ENCODE assay signal across 8 cellular contexts in genomic region chr19:40601061-40601973, GRCh38. TPM values are rescaled to one million over a fixed set of nuclear protein-coding genes. Genes with fewer than 3 reads are reported as not detected.
DNase-seq lines count a peak whose midpoint lies in the region; ATAC-seq lines count a peak whose summit lies in the region.

Gene LTBP4 (plus strand): TSS chr19:40601369. CDS start chr19:40601388, 19 bp downstream.

- no peaks in the 10 kb centered on the region for H3K9me3 ChIP-seq in thymus (ENCODE audit: control insufficient read depth)

- ATAC-seq in HG03378 (IDR thresholded peaks at IDR 0.05; ENCODE audit: unreplicated experiment), result no peak

- H3K4me3 ChIP-seq in thymus (ENCODE audit: low read length), result peak within 1 kb of the TSS; percentile 34

- no peaks in the 10 kb centered on the region for H3K36me3 ChIP-seq in thymus (ENCODE audit: control insufficient read depth, insufficient read depth)

- H3K27me3 ChIP-seq in thymus (ENCODE audit: control insufficient read depth, insufficient read depth), result peaks cover 70% of the 10 kb centered on the region

- WGBS in thymus, result 1% methylated on average over 87 of the region's 87 CpGs

- H3K4me1 ChIP-seq in thymus (ENCODE audit: control insufficient read depth, insufficient read depth, low read length), result peaks cover 18% of the 10 kb centered on the region

- DNase-seq in T-helper 1 cell, result no peak
- DNase-seq in RPMI7951 (ENCODE audit: low read depth), result peak; percentile 36
- peak in 1 of 2 donors; percentile 52 for DNase-seq in dermis microvascular lymphatic vessel endothelial cell (ENCODE audit: low read depth in 2 of 2)
- DNase-seq in lung microvascular endothelial cell (ENCODE audit: low read depth in 2 of 2), result peak; percentile 37 to 77
- DNase-seq in activated CD4-positive, alpha-beta T cell treated with anti-CD3 and anti-CD28 coated beads, Interleukin-2, amount 50 U/mL, for 48 hours, result no peak

- intact Hi-C loops in T-helper 1 cell treated with Interleukin-12 subunit alpha and Interleukin-12 subunit beta and Interleukin-4 antibody, amounts not matched to agents 30 ng/mL and 1 ng/mL, for 36 hours (cut with micrococcal nuclease), result loop anchor here (5.0 to 10.0 kb wide), 2 partner anchors 464 to 757 kb away; partner anchors contain the start of gene FBL

- no peak within 1 kb of the TSS for H3K27ac ChIP-seq in thymus (ENCODE audit: low read depth)

RNA-seq across cellular contexts. Expression of gene LTBP4, which starts in this region (rescaled TPM):
- 55.5 and 58.3 TPM in 2 replicates for total RNA-seq in T-helper 1 cell treated with Interleukin-12 subunit alpha and Interleukin-12 subunit beta and Interleukin-4 antibody, amounts not matched to agents 30 ng/mL and 1 ng/mL, for 36 hours
- total RNA-seq in RPMI7951 (2014; rRNA removed; shearing (Covaris generic)), result 21.5 and 22.0 TPM in 2 replicates
- total RNA-seq in dermis microvascular lymphatic vessel endothelial cell (12.3 and 60.8 TPM in 2 replicates), lung microvascular endothelial cell (13.7 and 54.4 TPM in 2 replicates)
- polyA plus RNA-seq in thymus, result 35.6 TPM

Comparison
In these comparisons a context has a peak if more than half of its experiments do, and no peak if none do; other contexts are left out.
1. DNase-seq: peak in RPMI7951 (single experiment) and lung microvascular endothelial cell (2 of 2); none in T-helper 1 cell (0 of 5) and activated CD4-positive, alpha-beta T cell treated with anti-CD3 and anti-CD28 coated beads, Interleukin-2, amount 50 U/mL, for 48 hours (0 of 2).